Comparison of ENCODE assay signal across 1 cellular context in the genomic region with DNA sequence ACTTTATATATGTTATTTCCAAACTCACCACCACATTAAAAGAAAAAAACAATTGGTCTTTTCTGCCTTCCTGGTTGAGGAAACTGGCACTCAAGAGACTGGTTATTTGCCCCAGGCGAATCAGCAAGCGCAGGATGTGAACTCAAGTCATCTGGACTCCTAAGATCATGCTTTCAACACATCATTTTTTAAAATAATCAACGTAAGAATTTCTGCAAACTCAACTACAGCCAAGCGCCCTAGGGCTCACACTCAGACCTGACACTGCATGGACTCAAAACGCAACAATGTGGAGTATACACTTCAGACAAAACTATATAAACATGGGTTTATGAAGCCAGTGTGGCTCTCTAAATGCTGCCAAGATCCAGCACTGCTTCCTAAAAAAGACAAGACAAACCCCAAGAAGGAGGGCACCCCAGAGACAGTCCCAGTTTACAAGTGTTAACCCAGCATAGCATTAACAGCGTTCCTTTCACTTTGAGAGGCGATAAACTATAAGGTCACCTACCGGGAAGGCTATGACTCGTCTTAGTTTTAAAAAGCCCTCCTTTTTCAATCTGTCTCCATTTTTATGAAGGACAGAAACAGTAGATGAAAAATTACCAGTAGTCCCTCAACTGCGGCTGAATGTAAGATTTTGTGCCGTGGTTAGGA.
TF ChIP-seq lines count a peak whose summit lies in the region.

No MANE protein-coding gene starts in this region.

TF ChIP-seq in H1, 55 proteins besides CTCF, POLR2A, EP300 and RAD21 (continued from another document):
- TF ChIP-seq TAF1 (IDR thresholded peaks at IDR 0.05; ENCODE audit: low read depth, low read length), result no peak
- no peak for TF ChIP-seq PHF8 (conservative IDR thresholded peaks at IDR 0.05; ENCODE audit: low read depth, low read length)
- TF ChIP-seq SIN3A (conservative IDR thresholded peaks at IDR 0.05 in 1 of 2, IDR thresholded peaks at IDR 0.05 in 1 of 2; ENCODE audit: low read depth in 1 of 2, low read length in 2 of 2), result no peak
- no peak for TF ChIP-seq BRCA1 (IDR thresholded peaks at IDR 0.05; ENCODE audit: low read depth, low read length)
- TF ChIP-seq, protein P1, sequence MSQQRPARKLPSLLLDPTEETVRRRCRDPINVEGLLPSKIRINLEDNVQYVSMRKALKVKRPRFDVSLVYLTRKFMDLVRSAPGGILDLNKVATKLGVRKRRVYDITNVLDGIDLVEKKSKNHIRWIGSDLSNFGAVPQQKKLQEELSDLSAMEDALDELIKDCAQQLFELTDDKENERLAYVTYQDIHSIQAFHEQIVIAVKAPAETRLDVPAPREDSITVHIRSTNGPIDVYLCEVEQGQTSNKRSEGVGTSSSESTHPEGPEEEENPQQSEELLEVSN (IDR thresholded peaks at IDR 0.05), result no peak
- TF ChIP-seq RBBP5 (IDR thresholded peaks at IDR 0.05; ENCODE audit: borderline replicate concordance, low read depth, low read length), result no peak
- TF ChIP-seq, protein P2, sequence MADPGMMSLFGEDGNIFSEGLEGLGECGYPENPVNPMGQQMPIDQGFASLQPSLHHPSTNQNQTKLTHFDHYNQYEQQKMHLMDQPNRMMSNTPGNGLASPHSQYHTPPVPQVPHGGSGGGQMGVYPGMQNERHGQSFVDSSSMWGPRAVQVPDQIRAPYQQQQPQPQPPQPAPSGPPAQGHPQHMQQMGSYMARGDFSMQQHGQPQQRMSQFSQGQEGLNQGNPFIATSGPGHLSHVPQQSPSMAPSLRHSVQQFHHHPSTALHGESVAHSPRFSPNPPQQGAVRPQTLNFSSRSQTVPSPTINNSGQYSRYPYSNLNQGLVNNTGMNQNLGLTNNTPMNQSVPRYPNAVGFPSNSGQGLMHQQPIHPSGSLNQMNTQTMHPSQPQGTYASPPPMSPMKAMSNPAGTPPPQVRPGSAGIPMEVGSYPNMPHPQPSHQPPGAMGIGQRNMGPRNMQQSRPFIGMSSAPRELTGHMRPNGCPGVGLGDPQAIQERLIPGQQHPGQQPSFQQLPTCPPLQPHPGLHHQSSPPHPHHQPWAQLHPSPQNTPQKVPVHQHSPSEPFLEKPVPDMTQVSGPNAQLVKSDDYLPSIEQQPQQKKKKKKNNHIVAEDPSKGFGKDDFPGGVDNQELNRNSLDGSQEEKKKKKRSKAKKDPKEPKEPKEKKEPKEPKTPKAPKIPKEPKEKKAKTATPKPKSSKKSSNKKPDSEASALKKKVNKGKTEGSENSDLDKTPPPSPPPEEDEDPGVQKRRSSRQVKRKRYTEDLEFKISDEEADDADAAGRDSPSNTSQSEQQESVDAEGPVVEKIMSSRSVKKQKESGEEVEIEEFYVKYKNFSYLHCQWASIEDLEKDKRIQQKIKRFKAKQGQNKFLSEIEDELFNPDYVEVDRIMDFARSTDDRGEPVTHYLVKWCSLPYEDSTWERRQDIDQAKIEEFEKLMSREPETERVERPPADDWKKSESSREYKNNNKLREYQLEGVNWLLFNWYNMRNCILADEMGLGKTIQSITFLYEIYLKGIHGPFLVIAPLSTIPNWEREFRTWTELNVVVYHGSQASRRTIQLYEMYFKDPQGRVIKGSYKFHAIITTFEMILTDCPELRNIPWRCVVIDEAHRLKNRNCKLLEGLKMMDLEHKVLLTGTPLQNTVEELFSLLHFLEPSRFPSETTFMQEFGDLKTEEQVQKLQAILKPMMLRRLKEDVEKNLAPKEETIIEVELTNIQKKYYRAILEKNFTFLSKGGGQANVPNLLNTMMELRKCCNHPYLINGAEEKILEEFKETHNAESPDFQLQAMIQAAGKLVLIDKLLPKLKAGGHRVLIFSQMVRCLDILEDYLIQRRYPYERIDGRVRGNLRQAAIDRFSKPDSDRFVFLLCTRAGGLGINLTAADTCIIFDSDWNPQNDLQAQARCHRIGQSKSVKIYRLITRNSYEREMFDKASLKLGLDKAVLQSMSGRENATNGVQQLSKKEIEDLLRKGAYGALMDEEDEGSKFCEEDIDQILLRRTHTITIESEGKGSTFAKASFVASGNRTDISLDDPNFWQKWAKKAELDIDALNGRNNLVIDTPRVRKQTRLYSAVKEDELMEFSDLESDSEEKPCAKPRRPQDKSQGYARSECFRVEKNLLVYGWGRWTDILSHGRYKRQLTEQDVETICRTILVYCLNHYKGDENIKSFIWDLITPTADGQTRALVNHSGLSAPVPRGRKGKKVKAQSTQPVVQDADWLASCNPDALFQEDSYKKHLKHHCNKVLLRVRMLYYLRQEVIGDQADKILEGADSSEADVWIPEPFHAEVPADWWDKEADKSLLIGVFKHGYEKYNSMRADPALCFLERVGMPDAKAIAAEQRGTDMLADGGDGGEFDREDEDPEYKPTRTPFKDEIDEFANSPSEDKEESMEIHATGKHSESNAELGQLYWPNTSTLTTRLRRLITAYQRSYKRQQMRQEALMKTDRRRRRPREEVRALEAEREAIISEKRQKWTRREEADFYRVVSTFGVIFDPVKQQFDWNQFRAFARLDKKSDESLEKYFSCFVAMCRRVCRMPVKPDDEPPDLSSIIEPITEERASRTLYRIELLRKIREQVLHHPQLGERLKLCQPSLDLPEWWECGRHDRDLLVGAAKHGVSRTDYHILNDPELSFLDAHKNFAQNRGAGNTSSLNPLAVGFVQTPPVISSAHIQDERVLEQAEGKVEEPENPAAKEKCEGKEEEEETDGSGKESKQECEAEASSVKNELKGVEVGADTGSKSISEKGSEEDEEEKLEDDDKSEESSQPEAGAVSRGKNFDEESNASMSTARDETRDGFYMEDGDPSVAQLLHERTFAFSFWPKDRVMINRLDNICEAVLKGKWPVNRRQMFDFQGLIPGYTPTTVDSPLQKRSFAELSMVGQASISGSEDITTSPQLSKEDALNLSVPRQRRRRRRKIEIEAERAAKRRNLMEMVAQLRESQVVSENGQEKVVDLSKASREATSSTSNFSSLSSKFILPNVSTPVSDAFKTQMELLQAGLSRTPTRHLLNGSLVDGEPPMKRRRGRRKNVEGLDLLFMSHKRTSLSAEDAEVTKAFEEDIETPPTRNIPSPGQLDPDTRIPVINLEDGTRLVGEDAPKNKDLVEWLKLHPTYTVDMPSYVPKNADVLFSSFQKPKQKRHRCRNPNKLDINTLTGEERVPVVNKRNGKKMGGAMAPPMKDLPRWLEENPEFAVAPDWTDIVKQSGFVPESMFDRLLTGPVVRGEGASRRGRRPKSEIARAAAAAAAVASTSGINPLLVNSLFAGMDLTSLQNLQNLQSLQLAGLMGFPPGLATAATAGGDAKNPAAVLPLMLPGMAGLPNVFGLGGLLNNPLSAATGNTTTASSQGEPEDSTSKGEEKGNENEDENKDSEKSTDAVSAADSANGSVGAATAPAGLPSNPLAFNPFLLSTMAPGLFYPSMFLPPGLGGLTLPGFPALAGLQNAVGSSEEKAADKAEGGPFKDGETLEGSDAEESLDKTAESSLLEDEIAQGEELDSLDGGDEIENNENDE (IDR thresholded peaks at IDR 0.05; ENCODE audit: insufficient replicate concordance, low read length), result no peak
- TF ChIP-seq POLR2AphosphoS5 (IDR thresholded peaks at IDR 0.05; ENCODE audit: low read depth, low read length), result no peak
